In the genomic region with DNA sequence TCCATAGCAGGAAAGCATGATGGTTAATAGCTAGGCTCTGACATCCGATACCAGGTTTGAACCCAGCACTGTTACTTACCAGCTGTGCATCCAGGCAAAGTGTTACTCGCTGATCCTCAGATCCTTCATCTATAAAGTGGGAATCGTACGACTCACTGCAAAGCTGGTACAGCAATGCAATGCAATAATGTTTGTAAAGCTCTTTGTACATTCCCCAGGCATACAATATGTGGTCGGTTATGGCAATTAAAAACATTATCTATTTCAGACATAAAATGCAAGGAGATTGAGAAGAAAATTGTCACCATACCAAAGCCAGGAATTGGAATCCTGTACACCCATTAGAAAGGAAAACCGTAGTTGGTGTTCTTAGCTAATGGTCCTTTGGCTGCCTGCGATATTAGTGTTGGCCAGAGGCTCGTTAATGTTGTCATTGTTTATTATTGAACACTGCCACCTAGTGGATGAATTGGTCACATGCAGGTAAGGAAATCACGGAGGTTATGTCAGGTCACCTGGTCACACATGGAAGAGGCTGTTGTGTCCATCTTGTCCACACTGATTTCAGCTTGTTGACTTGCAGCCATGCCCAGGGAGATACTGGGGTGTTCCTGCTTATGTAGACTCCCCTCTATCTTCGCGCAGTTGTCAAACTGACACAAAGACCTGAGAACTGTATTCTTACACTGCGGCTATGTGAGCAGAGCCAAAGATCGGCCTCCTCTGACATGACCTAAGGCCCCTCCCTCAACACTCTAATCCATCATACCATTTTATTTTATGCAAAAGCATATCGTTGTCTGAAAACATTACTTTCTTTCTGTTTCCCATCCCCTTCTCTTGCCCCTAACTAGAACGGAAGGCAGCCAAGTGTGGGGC, we compare ENCODE assay signal across 8 cellular contexts.
A peak's percentile ranks its signal among the peaks of the same experiment; 100 is the strongest.
DNase-seq lines count a peak whose midpoint lies in the region; ATAC-seq and TF ChIP-seq lines count a peak whose summit lies in the region.

No MANE protein-coding gene starts in this region.

- intact Hi-C loops in CD4-positive, alpha-beta memory T cell (cut with micrococcal nuclease) = loop anchor here (1.0 to 10.0 kb wide), 6 partner anchors 219 to 519 kb away; a partner anchor contains a TSS
- intact Hi-C loops in colonic mucosa (cut with DNase I) = loop anchor here (5.0 to 10.0 kb wide), 3 partner anchors 219 to 424 kb away; no protein-coding TSS in a partner anchor

- no peaks in the 10 kb centered on the region for H3K4me1 ChIP-seq in CD4-positive, alpha-beta memory T cell (ENCODE audit: insufficient read depth, low read length)
- H3K4me1 ChIP-seq in colonic mucosa (no peaks in the 10 kb centered on the region), liver (ENCODE audit: control insufficient read depth in 4 of 4, insufficient read depth in 4 of 4, low read length in 3 of 4) (peaks cover 0 to 5% (median 0%) of the 10 kb centered on the region in 4 donors)

- H3K27ac Mint-ChIP-seq in CD4-positive, alpha-beta memory T cell = peak overlapping the region in 1 of 7 donors; percentile 6
- no peak overlapping the region for H3K27ac Mint-ChIP-seq in WTC11

- CTCF ChIA-PET in CD4-positive, alpha-beta memory T cell (lab: Charles Lee; ENCODE audit: partially characterized antibody) = interaction anchor here (0.6 to 9.0 kb wide), 36 partner anchors 9 to 615 kb away, joined by 3 to 159 read pairs (median 4); no protein-coding TSS in a partner anchor
- CTCF ChIA-PET in WTC11 (lab: Charles Lee) = interaction anchor here (0.6 to 5.6 kb wide), 60 partner anchors 9 to 450 kb away, joined by 3 to 94 read pairs (median 4); a partner anchor contains a TSS

- TF ChIP-seq CTCF in WTC11 (IDR thresholded peaks at IDR 0.05) (peak; percentile 74), colonic mucosa (IDR thresholded peaks at IDR 0.05) (peak; percentile 91), liver (IDR thresholded peaks at IDR 0.05; ENCODE audit: low read depth, low read length, missing input control) (peak; percentile 99)

- H3K36me3 Mint-ChIP-seq in CD4-positive, alpha-beta memory T cell = no peaks in the 10 kb centered on the region
- no peaks in the 10 kb centered on the region for H3K36me3 Mint-ChIP-seq in WTC11

- no peaks in the 10 kb centered on the region for H3K36me3 ChIP-seq in CD4-positive, alpha-beta memory T cell (ENCODE audit: insufficient read depth, low read length)
- H3K36me3 ChIP-seq in colonic mucosa = no peaks in the 10 kb centered on the region
- no peaks in the 10 kb centered on the region for H3K36me3 ChIP-seq in liver (ENCODE audit: control insufficient read depth in 4 of 4, insufficient read depth in 3 of 4, low read depth in 1 of 4, low read length in 3 of 4)

- peak; percentile 95 for ATAC-seq in GM19324 (IDR thresholded peaks at IDR 0.05; ENCODE audit: low FRiP score, unreplicated experiment)
- ATAC-seq in HG03196 (IDR thresholded peaks at IDR 0.05; ENCODE audit: unreplicated experiment) = peak; percentile 93
- peak; percentile 95 for ATAC-seq in WTC11

- peak; percentile 41 to 66 (median 55) for DNase-seq in CD4-positive, alpha-beta memory T cell
- DNase-seq in NCI-H2196 (lab: John Stamatoyannopoulos, UW; ENCODE audit: unreplicated experiment) (peak; percentile 88), WTC11 (ENCODE audit: low spot score) (peak; percentile 54), colonic mucosa (peak; percentile 58)
- peak; percentile 14 for DNase-seq in stimulated activated CD8-positive, alpha-beta memory T cell treated with anti-CD3 and anti-CD28 coated beads, Interleukin-15, amount 100 ng/mL, for 1 hour (ENCODE audit: low read depth)

- no peaks in the 10 kb centered on the region for H3K27me3 Mint-ChIP-seq in CD4-positive, alpha-beta memory T cell
- no peaks in the 10 kb centered on the region for H3K27me3 Mint-ChIP-seq in WTC11 (ENCODE audit: low read depth)

- H3K9ac ChIP-seq in colonic mucosa (ENCODE audit: low read depth in 2 of 2, low read length in 2 of 2) (no peak overlapping the region), liver (ENCODE audit: low read depth in 1 of 2, low read length in 2 of 2) (no peak overlapping the region)

- no peaks in the 10 kb centered on the region for H3K9me3 Mint-ChIP-seq in CD4-positive, alpha-beta memory T cell
- no peaks in the 10 kb centered on the region for H3K9me3 Mint-ChIP-seq in WTC11

- H3K27me3 ChIP-seq in CD4-positive, alpha-beta memory T cell (ENCODE audit: insufficient read depth, low read length) = no peaks in the 10 kb centered on the region
- no peaks in the 10 kb centered on the region for H3K27me3 ChIP-seq in colonic mucosa
- H3K27me3 ChIP-seq in liver (ENCODE audit: control insufficient read depth in 4 of 4, insufficient read depth in 4 of 4, low read length in 3 of 4) = no peaks in the 10 kb centered on the region

- no peak overlapping the region for H3K27ac ChIP-seq in CD4-positive, alpha-beta memory T cell (ENCODE audit: low read depth, low read length)
- H3K27ac ChIP-seq in colonic mucosa (no peak overlapping the region), liver (ENCODE audit: low read depth in 1 of 2, low read length in 2 of 2) (no peak overlapping the region)

- H3K4me3 ChIP-seq in CD4-positive, alpha-beta memory T cell (ENCODE audit: low read length in 2 of 2) = no peak overlapping the region
- no peak overlapping the region for H3K4me3 ChIP-seq in colonic mucosa
- no peak overlapping the region for H3K4me3 ChIP-seq in liver (ENCODE audit: low read depth in 1 of 3, low read length in 3 of 3)

- no peaks in the 10 kb centered on the region for H3K9me3 ChIP-seq in CD4-positive, alpha-beta memory T cell (ENCODE audit: control insufficient read depth in 1 of 2, low read length in 2 of 2)
- H3K9me3 ChIP-seq in colonic mucosa = no peaks in the 10 kb centered on the region
- no peaks in the 10 kb centered on the region for H3K9me3 ChIP-seq in liver (ENCODE audit: control insufficient read depth in 4 of 4, low read length in 3 of 4)

- H3K4me3 Mint-ChIP-seq in CD4-positive, alpha-beta memory T cell = no peak overlapping the region
- no peak overlapping the region for H3K4me3 Mint-ChIP-seq in WTC11

- POLR2A ChIA-PET in CD4-positive, alpha-beta memory T cell (lab: Charles Lee; ENCODE audit: partially characterized antibody) = no interaction called here
- POLR2A ChIA-PET in WTC11 (lab: Charles Lee) = no interaction called here

- 43% methylated on average over 15 of the region's 15 CpGs for WGBS in liver

- TF ChIP-seq RAD21 in liver (IDR thresholded peaks at IDR 0.05) = peak; percentile 99

- peaks cover 0 to 2% (median 0%) of the 10 kb centered on the region in 4 donors for H3K4me1 Mint-ChIP-seq in CD4-positive, alpha-beta memory T cell
- peaks cover 4% of the 10 kb centered on the region for H3K4me1 Mint-ChIP-seq in WTC11

TF ChIP-seq in WTC11, 78 proteins besides CTCF, POLR2A, EP300 and RAD21:
- no peak for TF ChIP-seq ZNF317 (CRISPR knock-in tag; IDR thresholded peaks at IDR 0.05; ENCODE audit: borderline replicate concordance, low read depth)
- TF ChIP-seq, protein P1, sequence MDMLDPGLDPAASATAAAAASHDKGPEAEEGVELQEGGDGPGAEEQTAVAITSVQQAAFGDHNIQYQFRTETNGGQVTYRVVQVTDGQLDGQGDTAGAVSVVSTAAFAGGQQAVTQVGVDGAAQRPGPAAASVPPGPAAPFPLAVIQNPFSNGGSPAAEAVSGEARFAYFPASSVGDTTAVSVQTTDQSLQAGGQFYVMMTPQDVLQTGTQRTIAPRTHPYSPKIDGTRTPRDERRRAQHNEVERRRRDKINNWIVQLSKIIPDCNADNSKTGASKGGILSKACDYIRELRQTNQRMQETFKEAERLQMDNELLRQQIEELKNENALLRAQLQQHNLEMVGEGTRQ (CRISPR knock-in tag; IDR thresholded peaks at IDR 0.05) = peak; percentile 58

TF ChIP-seq in liver, 16 proteins besides CTCF, POLR2A, EP300 and RAD21:
- TF ChIP-seq YY1 (IDR thresholded peaks at IDR 0.05) (no peak), RXRA (IDR thresholded peaks at IDR 0.05) (peak; percentile 93 to 98)
- TF ChIP-seq, protein P2, sequence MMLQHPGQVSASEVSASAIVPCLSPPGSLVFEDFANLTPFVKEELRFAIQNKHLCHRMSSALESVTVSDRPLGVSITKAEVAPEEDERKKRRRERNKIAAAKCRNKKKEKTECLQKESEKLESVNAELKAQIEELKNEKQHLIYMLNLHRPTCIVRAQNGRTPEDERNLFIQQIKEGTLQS (IDR thresholded peaks at IDR 0.05) = no peak
- TF ChIP-seq, protein P3, sequence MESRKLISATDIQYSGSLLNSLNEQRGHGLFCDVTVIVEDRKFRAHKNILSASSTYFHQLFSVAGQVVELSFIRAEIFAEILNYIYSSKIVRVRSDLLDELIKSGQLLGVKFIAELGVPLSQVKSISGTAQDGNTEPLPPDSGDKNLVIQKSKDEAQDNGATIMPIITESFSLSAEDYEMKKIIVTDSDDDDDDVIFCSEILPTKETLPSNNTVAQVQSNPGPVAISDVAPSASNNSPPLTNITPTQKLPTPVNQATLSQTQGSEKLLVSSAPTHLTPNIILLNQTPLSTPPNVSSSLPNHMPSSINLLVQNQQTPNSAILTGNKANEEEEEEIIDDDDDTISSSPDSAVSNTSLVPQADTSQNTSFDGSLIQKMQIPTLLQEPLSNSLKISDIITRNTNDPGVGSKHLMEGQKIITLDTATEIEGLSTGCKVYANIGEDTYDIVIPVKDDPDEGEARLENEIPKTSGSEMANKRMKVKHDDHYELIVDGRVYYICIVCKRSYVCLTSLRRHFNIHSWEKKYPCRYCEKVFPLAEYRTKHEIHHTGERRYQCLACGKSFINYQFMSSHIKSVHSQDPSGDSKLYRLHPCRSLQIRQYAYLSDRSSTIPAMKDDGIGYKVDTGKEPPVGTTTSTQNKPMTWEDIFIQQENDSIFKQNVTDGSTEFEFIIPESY (IDR thresholded peaks at IDR 0.05) = no peak

Comparison
In these comparisons a context has a peak if more than half of its experiments do, and no peak if none do; other contexts are left out.
1. DNase-seq: peak in every context shown above with its lines; median percentile 88 in NCI-H2196; 58 in colonic mucosa; 55 in CD4-positive, alpha-beta memory T cell; 54 in WTC11; 14 in stimulated activated CD8-positive, alpha-beta memory T cell treated with anti-CD3 and anti-CD28 coated beads, Interleukin-15, amount 100 ng/mL, for 1 hour.